Comparison of ENCODE assay signal across 1 cellular context in the genomic region with DNA sequence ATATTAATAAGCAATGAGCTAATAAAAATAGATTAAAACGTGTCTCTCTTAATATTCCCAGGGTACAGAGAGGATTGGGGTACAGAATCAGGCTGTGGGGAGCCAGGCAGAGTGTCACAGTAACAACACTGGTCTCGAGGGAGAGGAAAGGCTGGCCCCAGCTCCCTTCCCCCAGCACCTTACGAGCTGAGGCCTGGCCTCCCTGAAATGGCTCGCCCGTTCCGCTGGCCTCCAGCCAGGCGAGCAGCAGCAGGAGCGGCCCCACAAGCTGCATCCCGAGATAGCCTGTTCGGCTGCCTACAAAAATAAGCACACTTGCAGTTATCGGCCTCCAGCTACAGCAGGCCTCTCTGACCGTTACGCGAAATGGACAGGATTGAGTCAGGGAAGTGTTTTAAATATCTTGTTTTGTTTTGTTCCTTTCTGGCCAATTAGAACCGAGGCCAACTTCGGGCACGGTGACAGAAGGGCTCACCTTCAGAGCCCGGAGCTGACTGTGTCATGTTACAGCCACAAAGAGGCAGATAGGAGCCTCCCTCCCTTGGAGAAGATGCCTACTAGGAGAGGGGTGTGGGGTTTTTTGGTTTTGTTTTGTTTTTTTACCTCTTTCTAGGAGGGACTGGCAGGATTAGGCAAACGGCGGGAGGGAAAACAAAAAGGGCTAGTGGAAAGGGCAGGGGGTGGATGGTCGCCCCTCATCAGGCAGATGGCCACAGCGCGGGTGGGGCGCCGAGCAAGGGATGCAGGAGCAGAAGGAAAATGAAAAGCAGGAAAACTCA.
A peak's percentile ranks its signal among the peaks of the same experiment; 100 is the strongest.
TF ChIP-seq lines count a peak whose summit lies in the region.

No MANE protein-coding gene starts in this region.

TF ChIP-seq in K562, 482 proteins besides CTCF, POLR2A, EP300 and RAD21 (continued from another document and continues in another):
- TF ChIP-seq, protein P1, sequence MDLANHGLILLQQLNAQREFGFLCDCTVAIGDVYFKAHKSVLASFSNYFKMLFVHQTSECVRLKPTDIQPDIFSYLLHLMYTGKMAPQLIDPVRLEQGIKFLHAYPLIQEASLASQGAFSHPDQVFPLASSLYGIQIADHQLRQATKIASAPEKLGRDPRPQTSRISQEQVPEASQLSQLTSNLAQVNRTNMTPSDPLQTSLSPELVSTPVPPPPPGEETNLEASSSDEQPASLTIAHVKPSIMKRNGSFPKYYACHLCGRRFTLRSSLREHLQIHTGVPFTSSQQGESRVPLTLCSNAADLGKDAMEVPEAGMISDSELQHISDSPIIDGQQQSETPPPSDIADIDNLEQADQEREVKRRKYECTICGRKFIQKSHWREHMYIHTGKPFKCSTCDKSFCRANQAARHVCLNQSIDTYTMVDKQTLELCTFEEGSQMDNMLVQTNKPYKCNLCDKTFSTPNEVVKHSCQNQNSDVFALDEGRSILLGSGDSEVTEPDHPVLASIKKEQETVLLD (IDR thresholded peaks at IDR 0.05): peak; percentile 34; the same call in 1 of the 2 replicates
- TF ChIP-seq ZNF174 (CRISPR knock-in tag; IDR thresholded peaks at IDR 0.05) (no peak), FOXA3 (CRISPR knock-in tag; conservative IDR thresholded peaks at IDR 0.05 in 1 of 2, IDR thresholded peaks at IDR 0.05 in 1 of 2) (peak in 1 of 2 experiments; percentile 85; a peak in 2 of 4 replicates), ZNF282 (CRISPR knock-in tag; IDR thresholded peaks at IDR 0.05) (no peak), KLF6 (CRISPR knock-in tag; IDR thresholded peaks at IDR 0.05; ENCODE audit: borderline replicate concordance) (no peak; the same call in 1 of the 2 replicates), JUN (IDR thresholded peaks at IDR 0.05; ENCODE audit: borderline replicate concordance, low read depth, low read length) (peak; percentile 49), JUN (CRISPR knock-in tag; IDR thresholded peaks at IDR 0.05; ENCODE audit: borderline replicate concordance) (peak; percentile 80; the same call in 1 of the 2 replicates), TBP (optimal IDR thresholded peaks at IDR 0.05; ENCODE audit: low read depth, low read length) (peak; percentile 88), DMBX1 (CRISPR knock-in tag; IDR thresholded peaks at IDR 0.05; ENCODE audit: borderline replicate concordance) (peak; percentile 90), NR4A1 (CRISPR knock-in tag; IDR thresholded peaks at IDR 0.05) (no peak), NR4A1 (tag; IDR thresholded peaks at IDR 0.05) (peak; percentile 88), KLF10 (CRISPR knock-in tag; IDR thresholded peaks at IDR 0.05) (0 out of 2 replicates have a peak, but pooled peaks have one; percentile 61), CUX1 (CRISPR knock-in tag; IDR thresholded peaks at IDR 0.05) (peak; percentile 93), ZNF384 (IDR thresholded peaks at IDR 0.05; ENCODE audit: low read depth, low read length) (peak; percentile 4), HNRNPUL1 (IDR thresholded peaks at IDR 0.05; ENCODE audit: low read length) (0 out of 2 replicates have a peak, but pooled peaks have one; percentile 47), BRF2 (IDR thresholded peaks at IDR 0.05; ENCODE audit: borderline replicate concordance, insufficient read depth, insufficient read length) (no peak), ELF1 (tag; IDR thresholded peaks at IDR 0.05) (peak; percentile 48; the same call in 1 of the 2 replicates), PCBP1 (IDR thresholded peaks at IDR 0.05; ENCODE audit: low read depth, low read length, poor library complexity, severe bottlenecking) (peak; percentile 70), CREB3L1 (IDR thresholded peaks at IDR 0.05; ENCODE audit: borderline replicate concordance, low read depth) (peak; percentile 54; the same call in 1 of the 2 replicates), CCNT2 (IDR thresholded peaks at IDR 0.05; ENCODE audit: borderline replicate concordance, extremely low read depth, insufficient read length, low read depth, low read length) (peak; percentile 99), KAT2B (IDR thresholded peaks at IDR 0.05; ENCODE audit: low read depth, low read length) (no peak), NR2C2 (CRISPR knock-in tag; IDR thresholded peaks at IDR 0.05) (peak; percentile 49; the same call in 1 of the 2 replicates), NR2C2 (tag; IDR thresholded peaks at IDR 0.05) (peak; percentile 81), ESRRA (IDR thresholded peaks at IDR 0.05; ENCODE audit: borderline replicate concordance, low read depth) (peak; percentile 68), MTA2 (IDR thresholded peaks at IDR 0.05; ENCODE audit: low read depth) (peak; percentile 97), NEUROD1 (IDR thresholded peaks at IDR 0.05; ENCODE audit: borderline replicate concordance, low read depth, low read length, partially characterized antibody) (peak; percentile 91), BHLHE40 (IDR thresholded peaks at IDR 0.05; ENCODE audit: low read length) (peak; percentile 95), PHF8 (IDR thresholded peaks at IDR 0.05; ENCODE audit: borderline replicate concordance, low read length) (peak; percentile 38; the same call in 1 of the 2 replicates), ZNF41 (CRISPR knock-in tag; conservative IDR thresholded peaks at IDR 0.05) (no peak; the same call in 1 of the 2 replicates), SAFB (IDR thresholded peaks at IDR 0.05; ENCODE audit: borderline replicate concordance, low read depth, low read length) (no peak), ETV5 (CRISPR knock-in tag; IDR thresholded peaks at IDR 0.05; ENCODE audit: low read depth) (peak; percentile 95), TAF1 (IDR thresholded peaks at IDR 0.05; ENCODE audit: control insufficient read depth, extremely low read depth, insufficient read depth, low read length, severe bottlenecking) (peak; percentile 88), SIX5 (IDR thresholded peaks at IDR 0.05; ENCODE audit: borderline replicate concordance in 1 of 2, insufficient read depth in 1 of 2, low read depth in 1 of 2, low read length in 2 of 2) (no peak), ZSCAN29 (IDR thresholded peaks at IDR 0.05) (no peak), NCOA1 (IDR thresholded peaks at IDR 0.05; ENCODE audit: low read depth) (peak; percentile 95), PCBP2 (IDR thresholded peaks at IDR 0.05; ENCODE audit: low read depth, low read length, poor library complexity, severe bottlenecking) (no peak), MEF2D (tag; conservative IDR thresholded peaks at IDR 0.05; ENCODE audit: low read depth) (peak; percentile 96), ELK3 (CRISPR knock-in tag; IDR thresholded peaks at IDR 0.05) (no peak), CHD2 (IDR thresholded peaks at IDR 0.05; ENCODE audit: low read depth, low read length) (peak; percentile 66; the same call in 1 of the 2 replicates), MBD2 (IDR thresholded peaks at IDR 0.05; ENCODE audit: borderline replicate concordance, low read depth) (peak; percentile 94), ZNF263 (CRISPR knock-in tag; IDR thresholded peaks at IDR 0.05; ENCODE audit: borderline replicate concordance) (peak; percentile 52; the same call in 1 of the 2 replicates), NFATC3 (IDR thresholded peaks at IDR 0.05) (peak; percentile 11; the same call in 1 of the 2 replicates), RB1 (IDR thresholded peaks at IDR 0.05; ENCODE audit: low read depth) (no peak), BRCA1 (IDR thresholded peaks at IDR 0.05) (no peak), BRCA1 (CRISPR knock-in tag; IDR thresholded peaks at IDR 0.05) (no peak)
- TF ChIP-seq, protein P2, sequence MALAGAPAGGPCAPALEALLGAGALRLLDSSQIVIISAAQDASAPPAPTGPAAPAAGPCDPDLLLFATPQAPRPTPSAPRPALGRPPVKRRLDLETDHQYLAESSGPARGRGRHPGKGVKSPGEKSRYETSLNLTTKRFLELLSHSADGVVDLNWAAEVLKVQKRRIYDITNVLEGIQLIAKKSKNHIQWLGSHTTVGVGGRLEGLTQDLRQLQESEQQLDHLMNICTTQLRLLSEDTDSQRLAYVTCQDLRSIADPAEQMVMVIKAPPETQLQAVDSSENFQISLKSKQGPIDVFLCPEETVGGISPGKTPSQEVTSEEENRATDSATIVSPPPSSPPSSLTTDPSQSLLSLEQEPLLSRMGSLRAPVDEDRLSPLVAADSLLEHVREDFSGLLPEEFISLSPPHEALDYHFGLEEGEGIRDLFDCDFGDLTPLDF (CRISPR knock-in tag; IDR thresholded peaks at IDR 0.05): peak; percentile 75
- TF ChIP-seq, protein P3, sequence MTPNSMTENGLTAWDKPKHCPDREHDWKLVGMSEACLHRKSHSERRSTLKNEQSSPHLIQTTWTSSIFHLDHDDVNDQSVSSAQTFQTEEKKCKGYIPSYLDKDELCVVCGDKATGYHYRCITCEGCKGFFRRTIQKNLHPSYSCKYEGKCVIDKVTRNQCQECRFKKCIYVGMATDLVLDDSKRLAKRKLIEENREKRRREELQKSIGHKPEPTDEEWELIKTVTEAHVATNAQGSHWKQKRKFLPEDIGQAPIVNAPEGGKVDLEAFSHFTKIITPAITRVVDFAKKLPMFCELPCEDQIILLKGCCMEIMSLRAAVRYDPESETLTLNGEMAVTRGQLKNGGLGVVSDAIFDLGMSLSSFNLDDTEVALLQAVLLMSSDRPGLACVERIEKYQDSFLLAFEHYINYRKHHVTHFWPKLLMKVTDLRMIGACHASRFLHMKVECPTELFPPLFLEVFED (CRISPR knock-in tag; conservative IDR thresholded peaks at IDR 0.05): peak; percentile 13; the same call in 1 of the 2 replicates
- TF ChIP-seq, protein P4, sequence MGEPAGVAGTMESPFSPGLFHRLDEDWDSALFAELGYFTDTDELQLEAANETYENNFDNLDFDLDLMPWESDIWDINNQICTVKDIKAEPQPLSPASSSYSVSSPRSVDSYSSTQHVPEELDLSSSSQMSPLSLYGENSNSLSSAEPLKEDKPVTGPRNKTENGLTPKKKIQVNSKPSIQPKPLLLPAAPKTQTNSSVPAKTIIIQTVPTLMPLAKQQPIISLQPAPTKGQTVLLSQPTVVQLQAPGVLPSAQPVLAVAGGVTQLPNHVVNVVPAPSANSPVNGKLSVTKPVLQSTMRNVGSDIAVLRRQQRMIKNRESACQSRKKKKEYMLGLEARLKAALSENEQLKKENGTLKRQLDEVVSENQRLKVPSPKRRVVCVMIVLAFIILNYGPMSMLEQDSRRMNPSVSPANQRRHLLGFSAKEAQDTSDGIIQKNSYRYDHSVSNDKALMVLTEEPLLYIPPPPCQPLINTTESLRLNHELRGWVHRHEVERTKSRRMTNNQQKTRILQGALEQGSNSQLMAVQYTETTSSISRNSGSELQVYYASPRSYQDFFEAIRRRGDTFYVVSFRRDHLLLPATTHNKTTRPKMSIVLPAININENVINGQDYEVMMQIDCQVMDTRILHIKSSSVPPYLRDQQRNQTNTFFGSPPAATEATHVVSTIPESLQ (CRISPR knock-in tag; IDR thresholded peaks at IDR 0.05): 0 out of 2 replicates have a peak, but pooled peaks have one; percentile 37
